28 cellular contexts compared by ENCODE assay signal in the genomic region with DNA sequence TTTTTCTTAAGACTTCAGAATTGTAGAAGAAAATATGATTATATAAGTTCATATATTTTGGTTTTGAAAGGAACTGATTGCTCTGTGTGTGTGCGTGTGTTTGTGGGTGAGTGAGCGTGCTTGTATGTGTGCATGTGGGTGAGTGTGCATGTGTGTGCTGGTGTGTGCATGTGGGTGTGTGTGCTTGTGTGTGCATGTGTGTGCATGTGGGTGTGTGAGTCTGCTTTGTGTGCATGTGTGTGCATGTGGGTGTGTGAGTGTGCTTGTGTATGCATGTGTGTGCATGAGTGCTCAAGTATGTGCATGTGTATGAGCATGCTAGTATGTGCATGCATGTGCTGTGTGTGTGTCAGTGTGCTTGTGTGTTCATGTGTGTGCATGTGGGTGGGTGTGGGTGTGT.
"Had no signal": no experiment of that assay in that cellular context is flagged by ENCODE, and none has a peak within 500 bp of the region (broad histone marks: within the 10 kb centered on the region; RNA-seq: fewer than 3 reads in every experiment).

No MANE protein-coding gene starts in this region.

- H3K4me3 ChIP-seq: dorsolateral prefrontal cortex, gastroesophageal sphincter, hepatocyte, left ventricle myocardium inferior, skin epidermis, suprapubic skin, tibial artery had no signal

- H3K27me3 ChIP-seq: hepatocyte, suprapubic skin had no signal

- H2AFZ ChIP-seq: hepatocyte had no signal

- H3K9me3 ChIP-seq: gastroesophageal sphincter, left ventricle myocardium inferior, suprapubic skin, tibial artery had no signal

- H3K27ac ChIP-seq: dorsolateral prefrontal cortex, gastroesophageal sphincter, left ventricle myocardium inferior, suprapubic skin, tibial artery had no signal

- ATAC-seq: activated CD8-positive, alpha-beta T cell treated with anti-CD3 and anti-CD28 coated beads for 36 hours; activated naive CD4-positive, alpha-beta T cell treated with anti-CD3 and anti-CD28 coated beads, Interleukin-2, amount 50 U/mL, for 72 hours; activated T-cell treated with anti-CD3 and anti-CD28 coated beads, Interleukin-2, amount 50 U/mL, for 4 hours; activated T-helper 17 cell treated with anti-CD3 and anti-CD28 coated beads, Interleukin-2, amount 50 U/mL, for 72 hours; gastroesophageal sphincter; naive thymus-derived CD4-positive, alpha-beta T cell; sciatic nerve; stimulated activated memory B cell treated with anti-CD40 and anti-IgM and Interleukin-4, amounts not matched to agents 10 μg/mL and 1 μg/mL and 100 μg/mL, for 72 hours had no signal

- H3K36me3 ChIP-seq: gastroesophageal sphincter, left ventricle myocardium inferior, suprapubic skin, tibial artery had no signal

- H3K27me3 Mint-ChIP-seq: activated CD8-positive, alpha-beta T cell treated with anti-CD3 and anti-CD28 coated beads for 36 hours had no signal

- FAIRE-seq: colon, endothelial cell of umbilical vein had no signal

- H3K79me2 ChIP-seq: hepatocyte had no signal

- DNase-seq: activated B cell treated with CpG ODN at 0.5 μM for 24 hours; activated CD4-positive, alpha-beta T cell treated with anti-CD3 and anti-CD28 coated beads, Interleukin-2, amount 50 U/mL, for 1 hour; activated CD8-positive, alpha-beta T cell treated with anti-CD3 and anti-CD28 coated beads for 36 hours; activated naive CD4-positive, alpha-beta T cell; activated T-cell treated with anti-CD3 and anti-CD28 coated beads, Interleukin-2, amount 50 U/mL, for 4 hours; dorsolateral prefrontal cortex; effector memory CD4-positive, alpha-beta T cell; islet precursor cell; left ventricle myocardium inferior; mammary epithelial cell; naive thymus-derived CD4-positive, alpha-beta T cell; posterior cingulate gyrus; stimulated activated CD4-positive, alpha-beta T cell treated with anti-CD3 and anti-CD28 coated beads, Interleukin-12 subunit alpha, Interleukin-12 subunit beta, amount 100 ng/mL, for 4 hours; stimulated activated CD4-positive, alpha-beta T cell treated with anti-CD3 and anti-CD28 coated beads, Interleukin-4, amount 100 ng/mL, for 4 hours; stimulated activated CD8-positive, alpha-beta memory T cell treated with anti-CD3 and anti-CD28 coated beads, Interleukin-4, amount 100 ng/mL, for 48 hours; T-helper 2 cell; tibial artery had no signal

- H3K4me3 Mint-ChIP-seq: activated B cell treated with CpG ODN at 0.5 μM for 24 hours; activated CD8-positive, alpha-beta T cell treated with anti-CD3 and anti-CD28 coated beads for 36 hours; activated T-cell treated with anti-CD3 and anti-CD28 coated beads, Interleukin-2, amount 50 U/mL, for 4 hours; activated T-helper 17 cell treated with anti-CD3 and anti-CD28 coated beads, Interleukin-2, amount 50 U/mL, for 72 hours; mesothelial cell of epicardium; naive thymus-derived CD4-positive, alpha-beta T cell; stimulated activated memory B cell treated with anti-CD40 and anti-IgM and Interleukin-4, amounts not matched to agents 10 μg/mL and 1 μg/mL and 100 μg/mL, for 72 hours had no signal

- H3K9me3 Mint-ChIP-seq: activated B cell treated with CpG ODN at 0.5 μM for 24 hours; activated CD8-positive, alpha-beta T cell treated with anti-CD3 and anti-CD28 coated beads for 36 hours; activated naive CD4-positive, alpha-beta T cell treated with anti-CD3 and anti-CD28 coated beads, Interleukin-2, amount 50 U/mL, for 72 hours; activated T-cell treated with anti-CD3 and anti-CD28 coated beads, Interleukin-2, amount 50 U/mL, for 4 hours; activated T-helper 17 cell treated with anti-CD3 and anti-CD28 coated beads, Interleukin-2, amount 50 U/mL, for 72 hours; mesothelial cell of epicardium; naive thymus-derived CD4-positive, alpha-beta T cell; stimulated activated memory B cell treated with anti-CD40 and anti-IgM and Interleukin-4, amounts not matched to agents 10 μg/mL and 1 μg/mL and 100 μg/mL, for 72 hours had no signal

- H3K4me1 ChIP-seq: gastroesophageal sphincter, left ventricle myocardium inferior, suprapubic skin, tibial artery had no signal

- H3K27ac Mint-ChIP-seq: activated B cell treated with CpG ODN at 0.5 μM for 24 hours; activated CD8-positive, alpha-beta T cell treated with anti-CD3 and anti-CD28 coated beads for 36 hours; activated naive CD4-positive, alpha-beta T cell treated with anti-CD3 and anti-CD28 coated beads, Interleukin-2, amount 50 U/mL, for 72 hours; activated T-helper 17 cell treated with anti-CD3 and anti-CD28 coated beads, Interleukin-2, amount 50 U/mL, for 72 hours; stimulated activated memory B cell treated with anti-CD40 and anti-IgM and Interleukin-4, amounts not matched to agents 10 μg/mL and 1 μg/mL and 100 μg/mL, for 72 hours had no signal

- H3K36me3 Mint-ChIP-seq: activated naive CD4-positive, alpha-beta T cell treated with anti-CD3 and anti-CD28 coated beads, Interleukin-2, amount 50 U/mL, for 72 hours; mesothelial cell of epicardium; naive thymus-derived CD4-positive, alpha-beta T cell; stimulated activated memory B cell treated with anti-CD40 and anti-IgM and Interleukin-4, amounts not matched to agents 10 μg/mL and 1 μg/mL and 100 μg/mL, for 72 hours had no signal
